ENCODE assay signal across 12 cellular contexts in the genomic region with DNA sequence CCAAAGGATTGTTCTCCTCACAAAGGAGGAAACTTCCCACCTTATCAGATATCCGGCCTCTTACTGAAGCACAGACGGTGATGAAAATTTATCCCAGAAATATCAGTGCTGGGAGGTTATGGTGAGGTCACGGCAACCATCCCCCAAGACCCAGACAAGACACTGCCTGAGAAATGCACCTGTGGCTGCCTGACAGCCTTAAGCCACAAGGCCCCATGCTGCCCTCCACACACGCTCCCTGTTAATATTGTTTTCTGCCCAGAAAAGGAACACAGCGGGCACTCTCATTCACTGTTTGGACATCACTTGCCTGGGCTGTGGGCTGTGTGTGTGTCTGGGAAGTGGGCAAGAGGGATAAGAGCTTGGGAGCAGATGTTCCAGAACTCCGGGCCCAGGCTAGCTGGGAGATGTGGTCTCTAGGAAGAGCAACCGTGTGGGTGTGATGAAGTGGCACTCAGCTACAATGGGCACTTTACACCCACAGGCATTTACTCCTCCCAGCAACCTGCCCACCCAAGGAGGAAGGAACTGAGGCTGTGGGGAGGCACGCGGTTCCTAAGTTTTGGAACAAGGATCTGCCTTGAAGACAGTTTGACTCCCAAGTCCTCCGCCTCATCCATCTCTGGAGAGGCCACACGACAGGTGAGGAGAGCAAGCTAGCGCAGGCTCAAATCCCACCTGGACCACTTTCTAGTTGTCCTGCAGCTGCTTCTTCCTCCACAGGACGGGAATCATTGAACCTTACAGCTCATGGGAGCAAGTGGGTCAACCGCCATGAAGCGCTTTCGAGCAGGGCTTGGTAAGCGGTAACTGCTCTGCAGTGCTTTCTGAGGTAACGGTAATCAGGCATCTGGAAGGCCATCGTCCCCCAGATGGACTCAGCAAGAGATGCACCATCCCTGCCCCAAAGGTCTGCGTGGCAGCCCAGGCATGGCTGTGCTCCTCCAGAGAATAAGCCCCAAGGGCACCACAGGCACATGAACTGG.
DNase-seq lines count a peak whose midpoint lies in the region; FAIRE-seq and TF ChIP-seq lines count a peak whose summit lies in the region.
"Had no signal": no experiment of that assay in that cellular context is flagged by ENCODE, and none has a peak within 500 bp of the region (broad histone marks: within the 10 kb centered on the region; RNA-seq: fewer than 3 reads in every experiment).

No MANE protein-coding gene starts in this region.

- H3K4me3 Mint-ChIP-seq in CD14-positive monocyte (no peak overlapping the region), neural crest cell (no peak overlapping the region)
- H3K4me3 Mint-ChIP-seq: activated T-helper 1 cell treated with anti-CD3 and anti-CD28 coated beads, Interleukin-12 subunit alpha, Interleukin-12 subunit beta, Interleukin-2, Interleukin-4 antibody, amounts not matched to agents 30 ng/mL and 10 ng/mL and 1 ng/mL, durations not matched to agents 14 hours and 24 hours and 36 hours had no signal

- H3K36me3 ChIP-seq in HEK293 (ENCODE audit: control insufficient read depth in 2 of 2, insufficient read depth in 1 of 2, low read length in 2 of 2) (peaks cover 0 to 4% of the 10 kb centered on the region in 2 experiments; a peak in 1 of 3 replicates), bronchial epithelial cell (ENCODE audit: control insufficient read depth, insufficient read depth, low read length) (peaks cover 19% of the 10 kb centered on the region), hepatocyte (replicated peaks; ENCODE audit: insufficient read depth, low read depth) (no peaks in the 10 kb centered on the region)

- TF ChIP-seq CTCF in CD14-positive monocyte (IDR thresholded peaks at IDR 0.05) (no peak), HEK293 (tag by site-specific recombination; IDR thresholded peaks at IDR 0.05) (no peak), bronchial epithelial cell (IDR thresholded peaks at IDR 0.05; ENCODE audit: insufficient read depth, low read length, severe bottlenecking) (no peak), neural crest cell (conservative IDR thresholded peaks at IDR 0.05) (no peak), hepatocyte (IDR thresholded peaks at IDR 0.05; ENCODE audit: poor library complexity) (no peak)

- H4K20me1 ChIP-seq in hepatocyte (ENCODE audit: insufficient read depth, poor library complexity, severe bottlenecking), result peaks cover 13% of the 10 kb centered on the region

- 90% methylated on average over 20 of the region's 20 CpGs for WGBS in hepatocyte (ENCODE audit: low lambda C conversion rate, missing lambda C conversion rate)

- H3K27ac ChIP-seq in HEK293 (ENCODE audit: extremely low read depth, low read depth, low read length) (no peak overlapping the region), hepatocyte (no peak overlapping the region)

- H3K79me2 ChIP-seq in hepatocyte, result peaks cover 33% of the 10 kb centered on the region

- no peaks in the 10 kb centered on the region for H3K27me3 Mint-ChIP-seq in CD14-positive monocyte (ENCODE audit: low read depth in 3 of 3)
- H3K27me3 Mint-ChIP-seq in neural crest cell (ENCODE audit: low read depth), result peaks cover 3% of the 10 kb centered on the region

- peaks cover 42 to 57% of the 10 kb centered on the region in 2 donors for H3K36me3 Mint-ChIP-seq in CD14-positive monocyte
- no peaks in the 10 kb centered on the region for H3K36me3 Mint-ChIP-seq in neural crest cell (ENCODE audit: low read depth)

- H3K9me3 Mint-ChIP-seq in CD14-positive monocyte, result peaks cover 0 to 1% (median 0%) of the 10 kb centered on the region in 7 donors
- H3K9me3 Mint-ChIP-seq in neural crest cell, result no peaks in the 10 kb centered on the region
- H3K9me3 Mint-ChIP-seq: activated T-helper 1 cell treated with anti-CD3 and anti-CD28 coated beads, Interleukin-12 subunit alpha, Interleukin-12 subunit beta, Interleukin-2, Interleukin-4 antibody, amounts not matched to agents 30 ng/mL and 10 ng/mL and 1 ng/mL, durations not matched to agents 14 hours and 24 hours and 36 hours had no signal

- H3K4me3 ChIP-seq in HEK293 (ENCODE audit: low read depth, low read length) (no peak overlapping the region), bronchial epithelial cell (ENCODE audit: low read depth, low read length) (no peak overlapping the region), hepatocyte (no peak overlapping the region)

- no peak overlapping the region for H3K4me2 ChIP-seq in hepatocyte

- CTCF ChIA-PET in HEK293 (lab: Yijun Ruan, JAX), result interaction anchor here (0.5 kb wide), 1 partner anchor 11 kb away, joined by 3 read pairs; no protein-coding TSS in a partner anchor

- peak overlapping the region; percentile 25 to 89 (median 80) for H3K27ac Mint-ChIP-seq in CD14-positive monocyte
- peak overlapping the region; percentile 80 for H3K27ac Mint-ChIP-seq in neural crest cell (ENCODE audit: unreplicated experiment)
- H3K27ac Mint-ChIP-seq: activated T-helper 1 cell treated with anti-CD3 and anti-CD28 coated beads, Interleukin-12 subunit alpha, Interleukin-12 subunit beta, Interleukin-2, Interleukin-4 antibody, amounts not matched to agents 30 ng/mL and 10 ng/mL and 1 ng/mL, durations not matched to agents 14 hours and 24 hours and 36 hours had no signal

- H2AFZ ChIP-seq in hepatocyte, result no peak overlapping the region

- H3K4me1 ChIP-seq in HEK293 (ENCODE audit: control insufficient read depth, insufficient read depth, low read length) (peaks cover 5% of the 10 kb centered on the region), hepatocyte (ENCODE audit: insufficient read depth) (peaks cover 22% of the 10 kb centered on the region)

- intact Hi-C loops in CD14-positive monocyte (cut with micrococcal nuclease), result no loop called here

- H3K27me3 ChIP-seq in bronchial epithelial cell (ENCODE audit: control insufficient read depth, insufficient read depth, low read length) (no peaks in the 10 kb centered on the region), hepatocyte (no peaks in the 10 kb centered on the region)

- H3K9me2 ChIP-seq in hepatocyte (replicated peaks; ENCODE audit: insufficient read depth), result no peaks in the 10 kb centered on the region

- H3K9me3 ChIP-seq in HEK293 (ENCODE audit: control insufficient read depth, insufficient read depth, low read depth, low read length) (no peaks in the 10 kb centered on the region), hepatocyte (ENCODE audit: low read depth) (no peaks in the 10 kb centered on the region)

- POLR2A ChIA-PET in HEK293 (lab: Yijun Ruan, JAX), result no interaction called here

- DNase-seq in CD14-positive monocyte (ENCODE audit: low spot score) (no peak), bronchial epithelial cell (ENCODE audit: low read depth) (no peak), neural crest cell (ENCODE audit: low read depth, low spot score) (no peak), hepatocyte (ENCODE audit: low spot score) (no peak), Kasumi-1 (lab: John Stamatoyannopoulos, UW) (no peak), NOMO-1 (lab: John Stamatoyannopoulos, UW; ENCODE audit: unreplicated experiment in 2 of 2) (no peak), SIG-M5 treated with dmso at 0.1 percent for 504 hours (lab: John Stamatoyannopoulos, UW; ENCODE audit: unreplicated experiment) (no peak)
- DNase-seq: cerebellar nuclear complex; mesenchymal stem cell; NK-92 treated with Interleukin-12 subunit alpha and Interleukin-12 subunit beta, amount 100 ng/mL, for 24 hours had no signal

- H3K4me1 Mint-ChIP-seq in CD14-positive monocyte, result peaks cover 38% of the 10 kb centered on the region
- peaks cover 66% of the 10 kb centered on the region for H3K4me1 Mint-ChIP-seq in neural crest cell

- FAIRE-seq in bronchial epithelial cell (lab: Jason Lieb, UNC), result peak; percentile 36

TF ChIP-seq in HEK293, 187 proteins besides CTCF, POLR2A, EP300 and RAD21:
- peak; percentile 69 for TF ChIP-seq SCRT2 (tag by site-specific recombination; IDR thresholded peaks at IDR 0.05)
- TF ChIP-seq EGR2 (tag by site-specific recombination; IDR thresholded peaks at IDR 0.05; ENCODE audit: low read depth), result peak; percentile 94
- no peak for TF ChIP-seq ZNF138 (tag by site-specific recombination; IDR thresholded peaks at IDR 0.05; ENCODE audit: borderline replicate concordance)
- TF ChIP-seq ZFHX2 (tag by site-specific recombination; conservative IDR thresholded peaks at IDR 0.05), result peak; percentile 96
